Comparison of ENCODE assay signal across 25 cellular contexts in genomic region chr11:91366816-91367215, GRCh38.
"Had no signal": no experiment of that assay in that cellular context is flagged by ENCODE, and none has a peak within 500 bp of the region (broad histone marks: within the 10 kb centered on the region; RNA-seq: fewer than 3 reads in every experiment).

No MANE protein-coding gene starts in this region.

- H3K79me2 ChIP-seq: parathyroid adenoma had no signal

- H3K27me3 ChIP-seq: neural progenitor cell, neutrophil, right atrium auricular region, spleen, suprapubic skin, tibial nerve, uterus had no signal

- ATAC-seq: natural killer cell; sciatic nerve; stimulated activated effector memory CD8-positive, alpha-beta T cell treated with anti-CD3 and anti-CD28 coated beads, Interleukin-12 subunit alpha, Interleukin-12 subunit beta, amount 100 ng/mL, for 72 hours had no signal

- H3K27ac ChIP-seq: left ventricle myocardium inferior, neural progenitor cell, neutrophil, parathyroid adenoma, right atrium auricular region, skin epidermis, spleen, suprapubic skin, tibial nerve, uterus had no signal

- H3K4me2 ChIP-seq: neural progenitor cell had no signal

- H3K36me3 ChIP-seq: left ventricle myocardium inferior, neural progenitor cell, neutrophil, right atrium auricular region, spleen, suprapubic skin, tibial nerve, uterus had no signal

- H3K9me3 Mint-ChIP-seq: mesothelial cell of epicardium, nephron progenitor cell, neural progenitor cell had no signal

- H3K36me3 Mint-ChIP-seq: mesothelial cell of epicardium; naive B cell; natural killer cell; neural progenitor cell; stimulated activated effector memory CD8-positive, alpha-beta T cell treated with anti-CD3 and anti-CD28 coated beads, Interleukin-12 subunit alpha, Interleukin-12 subunit beta, amount 100 ng/mL, for 72 hours; type B pancreatic cell had no signal

- H3K4me1 ChIP-seq: left ventricle myocardium inferior, neural progenitor cell, parathyroid adenoma, right atrium auricular region, spleen, suprapubic skin, tibial nerve, uterus had no signal

- H3K4me3 Mint-ChIP-seq: mesothelial cell of epicardium; naive B cell; natural killer cell; nephron progenitor cell; neural progenitor cell; stimulated activated effector memory CD8-positive, alpha-beta T cell treated with anti-CD3 and anti-CD28 coated beads, Interleukin-12 subunit alpha, Interleukin-12 subunit beta, amount 100 ng/mL, for 72 hours; stimulated activated naive CD8-positive, alpha-beta T cell treated with anti-CD3 and anti-CD28 coated beads, Interleukin-15, Interleukin-2, amounts not matched to agents 100 ng/mL and 50 ng/mL, for 24 hours; type B pancreatic cell had no signal

- H3K4me1 Mint-ChIP-seq: naive B cell; natural killer cell; nephron progenitor cell; stimulated activated effector memory CD8-positive, alpha-beta T cell treated with anti-CD3 and anti-CD28 coated beads, Interleukin-12 subunit alpha, Interleukin-12 subunit beta, amount 100 ng/mL, for 72 hours had no signal

- H2AFZ ChIP-seq: neural progenitor cell, parathyroid adenoma had no signal

- H3K27ac Mint-ChIP-seq: mesothelial cell of epicardium; natural killer cell; nephron progenitor cell; neural progenitor cell; progenitor cell of endocrine pancreas; stimulated activated effector memory CD8-positive, alpha-beta T cell treated with anti-CD3 and anti-CD28 coated beads, Interleukin-12 subunit alpha, Interleukin-12 subunit beta, amount 100 ng/mL, for 72 hours; stimulated activated naive CD8-positive, alpha-beta T cell treated with anti-CD3 and anti-CD28 coated beads, Interleukin-15, Interleukin-2, amounts not matched to agents 100 ng/mL and 50 ng/mL, for 24 hours; type B pancreatic cell had no signal

- H3K27me3 Mint-ChIP-seq: naive B cell; progenitor cell of endocrine pancreas; stimulated activated naive CD8-positive, alpha-beta T cell treated with anti-CD3 and anti-CD28 coated beads, Interleukin-15, Interleukin-2, amounts not matched to agents 100 ng/mL and 50 ng/mL, for 24 hours; type B pancreatic cell had no signal

- DNase-seq: hypothalamus; islet precursor cell; left ventricle myocardium inferior; mesendoderm; naive B cell; natural killer cell; nephron progenitor cell; spleen; stimulated activated CD4-positive, alpha-beta T cell treated with anti-CD3 and anti-CD28 coated beads, Interleukin-4, amount 100 ng/mL, for 24 hours; stimulated activated naive CD4-positive, alpha-beta T cell; uterus had no signal

- H3K9me3 ChIP-seq: left ventricle myocardium inferior, neutrophil, right atrium auricular region, spleen, suprapubic skin, tibial nerve, uterus had no signal

- H3K4me3 ChIP-seq: left ventricle myocardium inferior, lung, neural progenitor cell, right atrium auricular region, skin epidermis, spleen, suprapubic skin, tibial nerve, uterus had no signal
